In genomic region chr5:179115307-179115706, GRCh38 we compare ENCODE assay signal across 23 cellular contexts.
"Had no signal": no experiment of that assay in that cellular context is flagged by ENCODE, and none has a peak within 500 bp of the region (broad histone marks: within the 10 kb centered on the region; RNA-seq: fewer than 3 reads in every experiment).

No MANE protein-coding gene starts in this region.

- H3K27me3 ChIP-seq: Peyer's patch had no signal

- H3K27ac Mint-ChIP-seq: activated naive CD4-positive, alpha-beta T cell treated with anti-CD3 and anti-CD28 coated beads for 36 hours; activated naive CD8-positive, alpha-beta T cell; brain; T-helper 1 cell treated with Interleukin-12 subunit alpha and Interleukin-12 subunit beta and Interleukin-4 antibody, amounts not matched to agents 30 μg/mL and 1 μg/mL, for 36 hours had no signal

- H3K27me3 Mint-ChIP-seq: brain had no signal

- H3K4me1 ChIP-seq: Peyer's patch had no signal

- DNase-seq: activated CD4-positive, alpha-beta T cell treated with anti-CD3 and anti-CD28 coated beads for 4 hours; activated CD8-positive, alpha-beta memory T cell treated with anti-CD3 and anti-CD28 coated beads for 24 hours; activated gamma-delta T cell; activated naive CD4-positive, alpha-beta T cell treated with anti-CD3 and anti-CD28 coated beads for 36 hours; activated T-cell treated with anti-CD3 and anti-CD28 coated beads, Interleukin-2, amount 50 U/mL, for 4 hours; amygdala; KBM-7; NCI-H1092; NCI-H1417 treated with DMSO at 0.1 percent for 48 hours; NCI-H1694 treated with DMSO at 0.1 percent for 48 hours; NCI-H2029 treated with DMSO at 0.1 percent for 48 hours; NCI-H510A treated with DMSO at 0.1 percent for 48 hours; NCI-H69; NK-92 treated with Interleukin-12 subunit alpha and Interleukin-12 subunit beta, amount 100 ng/mL, for 24 hours; OCI-M1; SHP77 had no signal

- ATAC-seq: activated CD4-positive, CD25-positive, alpha-beta regulatory T cell treated with anti-CD3 and anti-CD28 coated beads, Interleukin-2, amount 50 U/mL, for 24 hours; activated T-cell treated with anti-CD3 and anti-CD28 coated beads, Interleukin-2, amount 50 U/mL, for 4 hours had no signal

- H3K36me3 ChIP-seq: Peyer's patch had no signal

- FAIRE-seq: astrocyte had no signal

- H3K27ac ChIP-seq: Peyer's patch, RWPE1 had no signal

- H3K4me3 Mint-ChIP-seq: activated naive CD4-positive, alpha-beta T cell treated with anti-CD3 and anti-CD28 coated beads for 36 hours; activated naive CD8-positive, alpha-beta T cell; activated T-cell treated with anti-CD3 and anti-CD28 coated beads, Interleukin-2, amount 50 U/mL, for 4 hours; brain; T-helper 1 cell treated with Interleukin-12 subunit alpha and Interleukin-12 subunit beta and Interleukin-4 antibody, amounts not matched to agents 30 μg/mL and 1 μg/mL, for 36 hours had no signal

- H3K4me3 ChIP-seq: Peyer's patch had no signal

- H3K4me1 Mint-ChIP-seq: brain had no signal
